ENCODE assay signal across 1 cellular context in genomic region chr2:144333144-144333555, GRCh38.
TF ChIP-seq lines count a peak whose summit lies in the region.

No MANE protein-coding gene starts in this region.

TF ChIP-seq in H1, 55 proteins besides CTCF, POLR2A, EP300 and RAD21 (continued from another document):
- TF ChIP-seq CHD7 (IDR thresholded peaks at IDR 0.05; ENCODE audit: insufficient replicate concordance, low read length) = peak; percentile 52
